In genomic region chr7:64098-64521, GRCh38 we compare ENCODE assay signal across 8 cellular contexts.
DNase-seq lines count a peak whose midpoint lies in the region; ATAC-seq and TF ChIP-seq lines count a peak whose summit lies in the region.

No MANE protein-coding gene starts in this region.

- no peak overlapping the region for H3K27ac Mint-ChIP-seq in type B pancreatic cell
- no peak overlapping the region for H3K27ac Mint-ChIP-seq in activated CD4-positive, alpha-beta T cell treated with anti-CD3 and anti-CD28 coated beads, Interleukin-2, amount 10 ng/mL, durations not matched to agents 7 days and 5 days

- ATAC-seq in left colon (peak; percentile 80), HG03097 (IDR thresholded peaks at IDR 0.05; ENCODE audit: low FRiP score, unreplicated experiment) (no peak)

- no peaks in the 10 kb centered on the region for H3K9me3 Mint-ChIP-seq in type B pancreatic cell
- no peaks in the 10 kb centered on the region for H3K9me3 Mint-ChIP-seq in activated CD4-positive, alpha-beta T cell treated with anti-CD3 and anti-CD28 coated beads, Interleukin-2, amount 10 ng/mL, durations not matched to agents 7 days and 5 days

- no peak overlapping the region for H3K4me3 ChIP-seq in cardiac fibroblast (replicated peaks in 1 of 2; ENCODE audit: low read depth in 2 of 2, low read length in 2 of 2)

- TF ChIP-seq CTCF in GM10248 (IDR thresholded peaks at IDR 0.05; ENCODE audit: control extremely low read depth, extremely low read depth, low read depth, missing control alignments) (peak; percentile 51), cardiac fibroblast (IDR thresholded peaks at IDR 0.05; ENCODE audit: low read depth, low read length) (peak; percentile 73), type B pancreatic cell (conservative IDR thresholded peaks at IDR 0.05) (peak; percentile 68)

- DNase-seq in A172 (ENCODE audit: low spot score) (peak; percentile 60), GM10248 (ENCODE audit: extremely low spot score) (no peak), NCI-H524 treated with DMSO at 0.1 percent for 48 hours (lab: John Stamatoyannopoulos, UW) (peak; percentile 54), cardiac fibroblast (ENCODE audit: low read depth in 2 of 2) (peak; percentile 81 to 85), left colon (peak; percentile 44 to 64), type B pancreatic cell (ENCODE audit: extremely low spot score, unreplicated experiment) (no peak)
- DNase-seq in activated CD4-positive, alpha-beta T cell treated with anti-CD3 and anti-CD28 coated beads, Interleukin-2, amount 10 ng/mL, durations not matched to agents 7 days and 5 days, result no peak

- no peaks in the 10 kb centered on the region for H3K36me3 Mint-ChIP-seq in type B pancreatic cell
- H3K36me3 Mint-ChIP-seq in activated CD4-positive, alpha-beta T cell treated with anti-CD3 and anti-CD28 coated beads, Interleukin-2, amount 10 ng/mL, durations not matched to agents 7 days and 5 days (ENCODE audit: low read depth), result no peaks in the 10 kb centered on the region

- no peaks in the 10 kb centered on the region for H3K4me1 Mint-ChIP-seq in type B pancreatic cell (ENCODE audit: unreplicated experiment)
- no peaks in the 10 kb centered on the region for H3K4me1 Mint-ChIP-seq in activated CD4-positive, alpha-beta T cell treated with anti-CD3 and anti-CD28 coated beads, Interleukin-2, amount 10 ng/mL, durations not matched to agents 7 days and 5 days

- intact Hi-C loops in left colon (cut with DNase I, micrococcal nuclease), result no loop called here

- CTCF ChIA-PET in GM10248 (lab: Yijun Ruan, JAX), result no interaction called here
- CTCF ChIA-PET in activated CD4-positive, alpha-beta T cell treated with anti-CD3 and anti-CD28 coated beads, Interleukin-2, amount 10 ng/mL, durations not matched to agents 7 days and 5 days (lab: Charles Lee), result no interaction called here

- H3K27me3 Mint-ChIP-seq in type B pancreatic cell, result peaks cover 4% of the 10 kb centered on the region
- H3K27me3 Mint-ChIP-seq in activated CD4-positive, alpha-beta T cell treated with anti-CD3 and anti-CD28 coated beads, Interleukin-2, amount 10 ng/mL, durations not matched to agents 7 days and 5 days, result no peaks in the 10 kb centered on the region

- H3K4me3 Mint-ChIP-seq in type B pancreatic cell, result no peak overlapping the region
- H3K4me3 Mint-ChIP-seq in activated CD4-positive, alpha-beta T cell treated with anti-CD3 and anti-CD28 coated beads, Interleukin-2, amount 10 ng/mL, durations not matched to agents 7 days and 5 days, result no peak overlapping the region

- POLR2A ChIA-PET in GM10248 (lab: Yijun Ruan, JAX), result no interaction called here
- POLR2A ChIA-PET in activated CD4-positive, alpha-beta T cell treated with anti-CD3 and anti-CD28 coated beads, Interleukin-2, amount 10 ng/mL, durations not matched to agents 7 days and 5 days (lab: Charles Lee), result no interaction called here

Comparison
In these comparisons a context has a peak if more than half of its experiments do, and no peak if none do; other contexts are left out.
1. DNase-seq: peak in A172 (single experiment), NCI-H524 treated with DMSO at 0.1 percent for 48 hours (single experiment), cardiac fibroblast (2 of 2) and left colon (2 of 2); none in GM10248 (single experiment), type B pancreatic cell (single experiment) and activated CD4-positive, alpha-beta T cell treated with anti-CD3 and anti-CD28 coated beads, Interleukin-2, amount 10 ng/mL, durations not matched to agents 7 days and 5 days (single experiment).
2. Peak in every context shown above with its lines, with median percentiles within 50 percentile points of each other: CTCF ChIP-seq.